Comparison of ENCODE assay signal across 1 cellular context in the genomic region with DNA sequence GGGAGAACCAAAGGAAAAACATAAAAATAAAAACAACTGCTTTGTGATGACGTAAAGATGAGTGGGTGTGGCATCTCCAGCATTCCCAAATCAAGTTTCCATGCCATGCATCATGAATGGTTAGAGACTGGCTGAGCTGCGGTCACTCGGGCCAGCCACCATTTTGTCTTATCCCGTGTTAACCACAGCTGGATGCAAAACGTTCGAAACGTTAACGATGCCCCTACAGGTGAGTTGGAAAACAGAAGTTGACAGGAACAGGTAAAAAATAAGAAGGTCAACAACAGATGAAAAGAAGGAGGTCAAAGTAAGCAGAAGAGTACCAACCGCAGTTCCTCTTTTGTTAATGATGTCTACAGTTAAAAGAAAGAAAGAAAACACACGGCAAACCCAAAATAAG.
TF ChIP-seq lines count a peak whose summit lies in the region.

No MANE protein-coding gene starts in this region.

TF ChIP-seq in HepG2, 621 proteins besides CTCF, POLR2A, EP300 and RAD21 (continued from another document):
- TF ChIP-seq ZBTB34 (CRISPR knock-in tag; IDR thresholded peaks at IDR 0.05) = no peak
